11 cellular contexts compared by ENCODE assay signal in the genomic region with DNA sequence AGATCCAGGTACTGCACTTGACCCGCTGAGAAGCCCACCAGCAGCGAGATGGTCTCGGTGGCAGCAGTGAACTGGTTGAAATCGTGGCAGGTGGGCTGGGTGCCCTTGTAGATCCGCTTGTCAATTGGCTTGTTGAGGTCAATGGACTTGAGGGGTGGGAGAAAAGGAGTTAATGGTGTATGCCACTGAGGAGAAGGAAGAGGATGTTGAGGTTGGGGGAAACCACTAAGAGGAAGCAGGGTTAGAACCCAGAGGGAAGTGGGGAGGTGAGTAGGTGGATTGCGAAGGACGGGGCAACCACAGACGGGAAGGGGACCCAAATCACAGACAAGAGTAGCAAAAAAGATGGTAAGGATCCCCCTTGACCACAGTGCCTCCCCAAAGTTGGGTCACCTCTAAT. TPM values are rescaled to one million over a fixed set of nuclear protein-coding genes. Genes with fewer than 3 reads are reported as not detected.
DNase-seq lines count a peak whose midpoint lies in the region; ATAC-seq and TF ChIP-seq lines count a peak whose summit lies in the region.
"Had no signal": no experiment of that assay in that cellular context is flagged by ENCODE, and none has a peak within 500 bp of the region (broad histone marks: within the 10 kb centered on the region; RNA-seq: fewer than 3 reads in every experiment).

No MANE protein-coding gene starts in this region.

- no peaks in the 10 kb centered on the region for H3K9me3 Mint-ChIP-seq in activated CD4-positive, alpha-beta T cell treated with anti-CD3 and anti-CD28 coated beads for 36 hours (ENCODE audit: low read depth)

- H3K4me3 ChIP-seq in OCI-LY3 (ENCODE audit: low read length) (peak overlapping the region; percentile 90; the same call in 1 of the 2 replicates), skeletal muscle cell (ENCODE audit: low read depth, low read length) (peak overlapping the region; percentile 94)

- peaks cover 27% of the 10 kb centered on the region for H3K36me3 ChIP-seq in OCI-LY3 (replicated peaks; ENCODE audit: low read depth, low read length)

- no peaks in the 10 kb centered on the region for H3K9me3 ChIP-seq in OCI-LY3 (ENCODE audit: insufficient read depth, low read length)
- H3K9me3 ChIP-seq: thoracic aorta had no signal

- no peak for ATAC-seq in activated CD4-positive, alpha-beta T cell treated with anti-CD3 and anti-CD28 coated beads for 36 hours
- no peak for ATAC-seq in GM18498 (IDR thresholded peaks at IDR 0.05; ENCODE audit: unreplicated experiment)

- peaks cover 14% of the 10 kb centered on the region for H4K20me1 ChIP-seq in OCI-LY3 (ENCODE audit: insufficient read depth, low read length)

- H3K79me2 ChIP-seq in OCI-LY3 (ENCODE audit: low read length), result peaks cover 15% of the 10 kb centered on the region

- POLR2A ChIA-PET in activated CD4-positive, alpha-beta T cell treated with anti-CD3 and anti-CD28 coated beads for 36 hours (lab: Charles Lee), result no interaction called here

- H3K27me3 ChIP-seq in OCI-LY3 (ENCODE audit: low read depth, low read length), result no peaks in the 10 kb centered on the region

- no peak overlapping the region for H2AFZ ChIP-seq in OCI-LY3 (ENCODE audit: low read depth, low read length)

- peaks cover 15% of the 10 kb centered on the region for H3K27me3 Mint-ChIP-seq in activated CD4-positive, alpha-beta T cell treated with anti-CD3 and anti-CD28 coated beads for 36 hours

- H3K27ac ChIP-seq in OCI-LY3 (ENCODE audit: low read length), result no peak overlapping the region

- H3K4me3 Mint-ChIP-seq in activated CD4-positive, alpha-beta T cell treated with anti-CD3 and anti-CD28 coated beads for 36 hours, result peak overlapping the region; percentile 95

- H3K9ac ChIP-seq in OCI-LY3 (ENCODE audit: low read length), result no peak overlapping the region

- intact Hi-C loops in activated CD4-positive, alpha-beta T cell treated with anti-CD3 and anti-CD28 coated beads for 36 hours (cut with DNase I, micrococcal nuclease), result loop anchor here (5.0 kb wide), 2 partner anchors 71 to 349 kb away; partner anchors contain the start of genes FOXA3 (in 1 of the 2) and SYMPK (in 1 of the 2)

- CTCF ChIA-PET in activated CD4-positive, alpha-beta T cell treated with anti-CD3 and anti-CD28 coated beads for 36 hours (lab: Charles Lee), result interaction anchor here (0.5 to 14.8 kb wide), 3 partner anchors 8 to 68 kb away, joined by 3 to 126 read pairs (median 5); partner anchors contain the start of gene SIX5

- no peak for TF ChIP-seq CTCF in OCI-LY3 (IDR thresholded peaks at IDR 0.05; ENCODE audit: low read depth, low read length)

- H3K27ac Mint-ChIP-seq in activated CD4-positive, alpha-beta T cell treated with anti-CD3 and anti-CD28 coated beads for 36 hours, result no peak overlapping the region

- H3K4me1 ChIP-seq in OCI-LY3 (ENCODE audit: low read length), result peaks cover 26% of the 10 kb centered on the region

- H3K36me3 Mint-ChIP-seq in activated CD4-positive, alpha-beta T cell treated with anti-CD3 and anti-CD28 coated beads for 36 hours (ENCODE audit: low read depth), result peaks cover 45% of the 10 kb centered on the region

- DNase-seq in activated CD4-positive, alpha-beta T cell treated with anti-CD3 and anti-CD28 coated beads for 36 hours, result no peak
- DNase-seq in activated CD4-positive, alpha-beta T cell treated with anti-CD3 and anti-CD28 coated beads, Interleukin-2, amount 50 U/mL, for 1 hour, result no peak
- peak; percentile 70 for DNase-seq in central memory CD4-positive, alpha-beta T cell
- DNase-seq in skeletal muscle cell (ENCODE audit: low read depth) (no peak), RPMI8226 (no peak), iPS-NIHi11 (ENCODE audit: low spot score) (no peak)
- DNase-seq: ACHN, NCI-H510A treated with DMSO at 0.1 percent for 48 hours had no signal

- peak overlapping the region; percentile 100 for H3K4me2 ChIP-seq in OCI-LY3 (ENCODE audit: low read length)

- H3K4me1 Mint-ChIP-seq in activated CD4-positive, alpha-beta T cell treated with anti-CD3 and anti-CD28 coated beads for 36 hours, result peaks cover 30% of the 10 kb centered on the region

RNA-seq across cellular contexts. Expression of gene DMWD, which starts 1.7 kb away (rescaled TPM):
- 10 to 100 TPM; 31.1 to 35.1 TPM for total RNA-seq in activated CD4-positive, alpha-beta T cell treated with anti-CD3 and anti-CD28 coated beads for 36 hours

RNA-seq across cellular contexts. Expression of gene DMPK, which starts 8.7 kb away (rescaled TPM):
- 10 to 100 TPM; 15.0 to 19.4 TPM for total RNA-seq in activated CD4-positive, alpha-beta T cell treated with anti-CD3 and anti-CD28 coated beads for 36 hours

RNA-seq across cellular contexts. Expression of gene SIX5, which starts 21.9 kb away (rescaled TPM):
- 1 to 10 TPM; 2.0 to 2.2 TPM for total RNA-seq in activated CD4-positive, alpha-beta T cell treated with anti-CD3 and anti-CD28 coated beads for 36 hours

RNA-seq across cellular contexts. Expression of gene RSPH6A, which starts 24.2 kb away (rescaled TPM):
- under 1 TPM; 0.21 to 0.23 TPM for total RNA-seq in activated CD4-positive, alpha-beta T cell treated with anti-CD3 and anti-CD28 coated beads for 36 hours
- total RNA-seq: thoracic aorta had no signal

RNA-seq across cellular contexts. Expression of gene MEIOSIN, which starts 57.7 kb away (rescaled TPM):
- not detected for total RNA-seq in activated CD4-positive, alpha-beta T cell treated with anti-CD3 and anti-CD28 coated beads for 36 hours
- total RNA-seq: thoracic aorta had no signal
